Comparison of ENCODE assay signal across 23 cellular contexts in genomic region chr17:27824745-27825144, GRCh38. TPM values are rescaled to one million over a fixed set of nuclear protein-coding genes. Genes with fewer than 3 reads are reported as not detected.
DNase-seq lines count a peak whose midpoint lies in the region; FAIRE-seq and TF ChIP-seq lines count a peak whose summit lies in the region.
"Had no signal": no experiment of that assay in that cellular context is flagged by ENCODE, and none has a peak within 500 bp of the region (broad histone marks: within the 10 kb centered on the region; RNA-seq: fewer than 3 reads in every experiment).

No MANE protein-coding gene starts in this region.

- H3K9me2 ChIP-seq in Karpas-422 (replicated peaks; ENCODE audit: insufficient read depth, low read length) = no peaks in the 10 kb centered on the region

- no peak overlapping the region for H3K4me2 ChIP-seq in Karpas-422 (ENCODE audit: low read depth, low read length, poor library complexity, severe bottlenecking)
- H3K4me2 ChIP-seq: BLaER1 had no signal

- no peaks in the 10 kb centered on the region for H3K36me3 ChIP-seq in Karpas-422 (ENCODE audit: insufficient read depth, low read length)
- H3K36me3 ChIP-seq: BLaER1, SJSA1 had no signal

- H3K27ac ChIP-seq in Karpas-422 (ENCODE audit: low read length) = no peak overlapping the region
- H3K27ac ChIP-seq: BLaER1, SJSA1 had no signal

- no peaks in the 10 kb centered on the region; the same call in 1 of the 2 replicates for H3K9me3 ChIP-seq in Karpas-422 (ENCODE audit: low read length)

- peak; percentile 21 for FAIRE-seq in GM12892 (lab: Jason Lieb, UNC)
- FAIRE-seq: A204.1, GM18507 had no signal

- no peak for TF ChIP-seq POLR2A in GM12892 (IDR thresholded peaks at IDR 0.05; ENCODE audit: low read depth, low read length)
- no peak for TF ChIP-seq POLR2A in erythroblast (IDR thresholded peaks at IDR 0.05; ENCODE audit: low read length)

- no peak overlapping the region for H3K9ac ChIP-seq in Karpas-422 (ENCODE audit: low read length)
- H3K9ac ChIP-seq: BLaER1 had no signal

- no peak overlapping the region for H2AFZ ChIP-seq in Karpas-422 (ENCODE audit: low read length)

- no peaks in the 10 kb centered on the region for H3K27me3 ChIP-seq in Karpas-422 (ENCODE audit: low read length)
- H3K27me3 ChIP-seq: BLaER1, SJSA1 had no signal

- DNase-seq in NCI-H2171 treated with DMSO at 0.1 percent for 48 hours (lab: John Stamatoyannopoulos, UW) = peak; percentile 67
- DNase-seq in NCI-H2171 (lab: John Stamatoyannopoulos, UW) = no peak
- DNase-seq in GM12892 (ENCODE audit: insufficient read length) = no peak
- peak; percentile 14 for DNase-seq in NCI-H69 (lab: John Stamatoyannopoulos, UW)
- DNase-seq in D341Med (ENCODE audit: low spot score) = no peak
- DNase-seq in erythroblast (lab: John Stamatoyannopoulos, UW) = no peak
- DNase-seq in Karpas-422 = no peak
- DNase-seq: CD4-positive, CD25-positive, alpha-beta regulatory T cell; Kasumi-1; NCI-H1105 treated with DMSO at 0.1 percent for 48 hours; NCI-H146; NCI-H2029 treated with DMSO at 0.1 percent for 48 hours; NCI-H524 treated with DMSO at 0.1 percent for 48 hours; Right ventricle myocardium superior; RPMI8226; T-helper 2 cell had no signal

- H3K4me1 ChIP-seq in Karpas-422 (ENCODE audit: low read length) = no peaks in the 10 kb centered on the region
- H3K4me1 ChIP-seq: BLaER1, SJSA1 had no signal

- no peaks in the 10 kb centered on the region for H4K20me1 ChIP-seq in Karpas-422 (ENCODE audit: insufficient read depth, low read depth, low read length)
- H4K20me1 ChIP-seq: BLaER1 had no signal

- H3K4me3 ChIP-seq in Karpas-422 (ENCODE audit: low read length) = no peak overlapping the region
- H3K4me3 ChIP-seq: BLaER1, SJSA1 had no signal

- H3K79me2 ChIP-seq in Karpas-422 (ENCODE audit: low read length) = no peaks in the 10 kb centered on the region

RNA-seq across cellular contexts. Expression of gene NOS2, which starts 24.4 kb away (rescaled TPM):
- not detected for polyA plus RNA-seq in GM12892 (2012; ENCODE audit: missing spikeins)
- not detected in 2 replicates for total RNA-seq in Karpas-422 (2014; rRNA removed; shearing (Covaris generic); ENCODE audit: low replicate concordance)
- total RNA-seq: HT-29, M059J, SJSA1 had no signal
- polyA plus RNA-seq: AG04450; CD4-positive, CD25-positive, alpha-beta regulatory T cell had no signal

Comparison
In these comparisons a context has a peak if more than half of its experiments do, and no peak if none do; other contexts are left out.
1. DNase-seq: peak in NCI-H2171 treated with DMSO at 0.1 percent for 48 hours (single experiment) and NCI-H69 (single experiment); none in NCI-H2171 (single experiment), GM12892 (single experiment), D341Med (single experiment), erythroblast (0 of 2) and Karpas-422 (single experiment).